Comparison of ENCODE assay signal across 7 cellular contexts in the genomic region with DNA sequence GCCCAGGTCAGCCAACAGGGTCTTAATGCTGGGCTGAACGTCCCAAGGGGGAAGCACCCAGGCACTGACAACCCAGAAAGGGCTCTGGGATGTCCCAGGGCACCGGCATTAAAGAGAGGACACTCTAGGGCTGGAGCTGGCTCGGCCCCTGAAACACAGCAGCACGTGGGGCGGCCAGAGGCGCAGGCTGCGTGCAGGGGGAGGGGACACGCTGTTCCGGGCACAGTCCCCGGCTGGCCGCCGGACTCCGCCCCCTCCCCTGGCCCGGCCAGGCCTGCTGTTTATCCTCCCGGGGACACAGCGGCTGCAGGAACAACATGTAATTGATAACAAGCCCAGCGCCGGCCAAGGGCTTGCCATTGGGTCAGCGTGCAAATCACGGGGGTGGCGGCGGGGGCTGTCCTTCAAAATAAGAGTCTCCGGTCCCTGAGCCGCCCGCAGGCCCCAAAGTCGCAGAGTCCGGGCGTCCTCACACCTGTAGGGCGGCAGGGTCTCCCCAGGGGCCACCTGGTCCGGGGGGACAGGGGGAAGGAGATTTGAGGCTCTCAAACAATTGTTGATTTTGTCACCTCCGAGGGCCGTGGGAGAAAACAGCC. TPM values are rescaled to one million over a fixed set of nuclear protein-coding genes. Genes with fewer than 3 reads are reported as not detected.
DNase-seq lines count a peak whose midpoint lies in the region; ATAC-seq and TF ChIP-seq lines count a peak whose summit lies in the region.

No MANE protein-coding gene starts in this region.

- H3K4me3 ChIP-seq in brain microvascular endothelial cell (ENCODE audit: low read depth, low read length): peak overlapping the region; percentile 47
- H3K4me3 ChIP-seq in iPS DF 6.9 (ENCODE audit: low read length): peak overlapping the region; percentile 62; the same call in 1 of the 2 replicates

- H3K36me3 ChIP-seq in brain microvascular endothelial cell (replicated peaks) (no peaks in the 10 kb centered on the region), iPS DF 6.9 (ENCODE audit: control insufficient read depth, insufficient read depth, low read length) (peaks cover 11% of the 10 kb centered on the region)

- H3K27me3 ChIP-seq in brain microvascular endothelial cell (replicated peaks) (peaks cover 10% of the 10 kb centered on the region), iPS DF 6.9 (ENCODE audit: control insufficient read depth, insufficient read depth, low read length) (peaks cover 1% of the 10 kb centered on the region; the same call in 1 of the 2 replicates)

- ATAC-seq in GM21367 (IDR thresholded peaks at IDR 0.05; ENCODE audit: unreplicated experiment) (no peak), GM19463 (IDR thresholded peaks at IDR 0.05; ENCODE audit: unreplicated experiment) (no peak)

- DNase-seq in GM03348 (ENCODE audit: low spot score) (peak; percentile 91), NCI-H2227 (lab: John Stamatoyannopoulos, UW; ENCODE audit: unreplicated experiment) (peak; percentile 79), brain microvascular endothelial cell (peak; percentile 51), iPS DF 6.9 (ENCODE audit: low read depth, low spot score) (peak; percentile 73), pulmonary artery endothelial cell (ENCODE audit: low read depth, low spot score) (peak; percentile 83)

- in situ Hi-C loops in brain microvascular endothelial cell (cut with HindIII; ENCODE audit: low pct_ligation_motif_present, low sequenced_read_pairs): no loop called here

- no peak for TF ChIP-seq CTCF in brain microvascular endothelial cell (IDR thresholded peaks at IDR 0.05; ENCODE audit: low read depth, low read length, missing control alignments)

- no CpG with 5 or more reads among the region's 32 CpGs for WGBS in iPS DF 6.9 (ENCODE audit: insufficient coverage, insufficient read length)

- H3K4me1 ChIP-seq in iPS DF 6.9 (ENCODE audit: control insufficient read depth, insufficient read depth, low read length): peaks cover 8% of the 10 kb centered on the region

- H3K9me3 ChIP-seq in iPS DF 6.9 (ENCODE audit: control insufficient read depth, insufficient read depth, low read length): no peaks in the 10 kb centered on the region

- H3K27ac ChIP-seq in brain microvascular endothelial cell: no peak overlapping the region
- H3K27ac ChIP-seq in iPS DF 6.9 (ENCODE audit: low read length): no peak overlapping the region

RNA-seq across cellular contexts. Expression of a gene that starts 1.3 kb away (rescaled TPM):
- total RNA-seq in pulmonary artery endothelial cell: 2.3 and 4.3 TPM in 2 replicates

RNA-seq across cellular contexts. Expression of a gene that starts 38.8 kb away (rescaled TPM):
- total RNA-seq in pulmonary artery endothelial cell: not detected in 2 replicates
